24 cellular contexts compared by ENCODE assay signal in genomic region chr3:132382688-132383194, GRCh38. TPM values are rescaled to one million over a fixed set of nuclear protein-coding genes. Genes with fewer than 3 reads are reported as not detected.
A peak's percentile ranks its signal among the peaks of the same experiment; 100 is the strongest.
DNase-seq lines count a peak whose midpoint lies in the region; ATAC-seq, FAIRE-seq and TF ChIP-seq lines count a peak whose summit lies in the region.
"Had no signal": no experiment of that assay in that cellular context is flagged by ENCODE, and none has a peak within 500 bp of the region (broad histone marks: within the 10 kb centered on the region; RNA-seq: fewer than 3 reads in every experiment).

No MANE protein-coding gene starts in this region.

- POLR2A ChIA-PET in HepG2 (lab: Yijun Ruan, JAX) (no interaction called here), WTC11 (lab: Charles Lee) (interaction anchor here (1.6 to 2.5 kb wide), 3 partner anchors 16 to 99 kb away, joined by 3 to 12 read pairs (median 5); partner anchors contain the start of gene DNAJC13)

- peak overlapping the region; percentile 11 for H3K18ac ChIP-seq in neuronal stem cell (ENCODE audit: low read length)

- DNase-seq in HepG2 (ENCODE audit: low spot score) (peak; percentile 65), right lobe of liver (no peak), WTC11 (ENCODE audit: low spot score) (peak; percentile 54), neuronal stem cell (ENCODE audit: low spot score) (no peak), sciatic nerve (ENCODE audit: low spot score) (no peak), foreskin fibroblast (no peak)
- DNase-seq: 8988T; ACHN; BE2C; Calu3; CD8-positive, alpha-beta memory T cell; DND-41; HCEC 1CT; KBM-7; MV-4-11; NCI-H2029; NCI-H2227 treated with DMSO at 0.1 percent for 48 hours; SIG-M5; SK-N-SH had no signal

- H3K36me3 Mint-ChIP-seq in WTC11: peaks cover 19% of the 10 kb centered on the region
- H3K36me3 Mint-ChIP-seq: CD8-positive, alpha-beta memory T cell had no signal

- H3K9me3 ChIP-seq in HepG2 (ENCODE audit: low read length): no peaks in the 10 kb centered on the region
- H3K9me3 ChIP-seq in right lobe of liver: no peaks in the 10 kb centered on the region
- peaks cover 3% of the 10 kb centered on the region for H3K9me3 ChIP-seq in iPS-15b (ENCODE audit: control insufficient read depth, insufficient read depth, low read length)
- H3K9me3 ChIP-seq in neuronal stem cell (replicated peaks in 1 of 2; ENCODE audit: control insufficient read depth in 2 of 2, insufficient read depth in 1 of 2, low read depth in 1 of 2, low read length in 2 of 2): peaks cover 0 to 2% of the 10 kb centered on the region in 2 donors
- H3K9me3 ChIP-seq: BE2C, SK-N-SH had no signal

- H3K27ac Mint-ChIP-seq in WTC11: peak overlapping the region; percentile 100
- H3K27ac Mint-ChIP-seq: CD14-positive monocyte; CD8-positive, alpha-beta memory T cell had no signal

- no peak for TF ChIP-seq POLR2A in HepG2 (IDR thresholded peaks at IDR 0.05; ENCODE audit: insufficient read depth in 1 of 2, low read depth in 2 of 2, low read length in 2 of 2)
- TF ChIP-seq POLR2A in right lobe of liver (IDR thresholded peaks at IDR 0.05): no peak

- no peak overlapping the region for H3K4ac ChIP-seq in neuronal stem cell (ENCODE audit: low read length)

- H4K8ac ChIP-seq in neuronal stem cell (ENCODE audit: low read depth, low read length): no peak overlapping the region

- in situ Hi-C loops in HepG2 (cut with HindIII; ENCODE audit: extremely low pct_ligation_motif_present, low pct_unique_long_range_greater_than_20kb): no loop called here

- no peak for TF ChIP-seq CTCF in HepG2 (CRISPR knock-in tag; IDR thresholded peaks at IDR 0.05)
- no peak for TF ChIP-seq CTCF in right lobe of liver (IDR thresholded peaks at IDR 0.05)
- no peak for TF ChIP-seq CTCF in WTC11 (IDR thresholded peaks at IDR 0.05)
- no peak for TF ChIP-seq CTCF in foreskin fibroblast (IDR thresholded peaks at IDR 0.05; ENCODE audit: low read depth, low read length)

- H3K27ac ChIP-seq in HepG2 (ENCODE audit: extremely low read length, insufficient read depth, low read length) (no peak overlapping the region), right lobe of liver (no peak overlapping the region), neuronal stem cell (replicated peaks; ENCODE audit: low read length) (no peak overlapping the region)

- H3K4me1 Mint-ChIP-seq in WTC11: peaks cover 59% of the 10 kb centered on the region
- H3K4me1 Mint-ChIP-seq: CD8-positive, alpha-beta memory T cell had no signal

- TF ChIP-seq RAD21 in HepG2 (CRISPR knock-in tag; IDR thresholded peaks at IDR 0.05): no peak

- TF ChIP-seq EP300 in HepG2 (IDR thresholded peaks at IDR 0.05; ENCODE audit: low read depth in 2 of 2, low read length in 2 of 2) (no peak), HepG2 (CRISPR knock-in tag; IDR thresholded peaks at IDR 0.05; ENCODE audit: borderline replicate concordance) (no peak)

- H2BK120ac ChIP-seq in neuronal stem cell (ENCODE audit: low read depth, low read length): no peak overlapping the region

- H3K79me1 ChIP-seq in neuronal stem cell (ENCODE audit: low read depth, low read length): no peaks in the 10 kb centered on the region

- H3K4me2 ChIP-seq in HepG2 (ENCODE audit: low read depth, low read length): peak overlapping the region; percentile 24
- H3K4me2 ChIP-seq in neuronal stem cell (ENCODE audit: insufficient read depth, low read length, poor library complexity, severe bottlenecking): no peak overlapping the region
- H3K4me2 ChIP-seq: SK-N-SH had no signal

- H2AFZ ChIP-seq in HepG2 (ENCODE audit: low read length): no peak overlapping the region
- H2AFZ ChIP-seq in neuronal stem cell (ENCODE audit: low read length): peak overlapping the region; percentile 29

- H2BK12ac ChIP-seq in neuronal stem cell (ENCODE audit: low read length): no peak overlapping the region

- H3K4me3 Mint-ChIP-seq in WTC11: peak overlapping the region; percentile 59
- H3K4me3 Mint-ChIP-seq: CD14-positive monocyte; CD8-positive, alpha-beta memory T cell had no signal

- no peaks in the 10 kb centered on the region; the same call in 1 of the 2 replicates for H3K27me3 Mint-ChIP-seq in WTC11 (ENCODE audit: low read depth)

- no peak overlapping the region for H3K4me3 ChIP-seq in HepG2 (replicated peaks in 1 of 3; ENCODE audit: insufficient read depth in 1 of 3, low read depth in 2 of 3, low read length in 3 of 3)
- no peak overlapping the region for H3K4me3 ChIP-seq in right lobe of liver
- peak overlapping the region; percentile 43 for H3K4me3 ChIP-seq in iPS-15b (ENCODE audit: low read depth, low read length)
- H3K4me3 ChIP-seq in neuronal stem cell (ENCODE audit: low read length in 2 of 2): no peak overlapping the region
- no peak overlapping the region for H3K4me3 ChIP-seq in foreskin fibroblast (ENCODE audit: low read depth in 1 of 2, low read length in 2 of 2)

- no peak overlapping the region for H2BK5ac ChIP-seq in neuronal stem cell (ENCODE audit: low read length)

- intact Hi-C loops in HepG2 (cut with micrococcal nuclease; ENCODE audit: unreplicated experiment): no loop called here
- intact Hi-C loops in right lobe of liver (cut with DNase I): no loop called here
- intact Hi-C loops in sciatic nerve (cut with DNase I): no loop called here

- no peaks in the 10 kb centered on the region for H3K79me2 ChIP-seq in HepG2 (ENCODE audit: insufficient read depth, low read length)

- no peak overlapping the region for H3K9ac ChIP-seq in HepG2 (ENCODE audit: insufficient read depth, low read depth, low read length)
- no peak overlapping the region for H3K9ac ChIP-seq in iPS-15b (ENCODE audit: low read depth, low read length)
- no peak overlapping the region for H3K9ac ChIP-seq in neuronal stem cell (ENCODE audit: low read depth, low read length, poor library complexity)
- H3K9ac ChIP-seq: SK-N-SH had no signal

- CTCF ChIA-PET in HepG2 (lab: Yijun Ruan, JAX; ENCODE audit: low intra/inter-chr PET ratio, low total read pairs): no interaction called here
- CTCF ChIA-PET in WTC11 (lab: Charles Lee): interaction anchor here (0.9 to 3.1 kb wide), 8 partner anchors 15 to 126 kb away, joined by 3 to 23 read pairs (median 6); partner anchors contain the start of gene DNAJC13

- no peak overlapping the region for H2AK5ac ChIP-seq in neuronal stem cell (ENCODE audit: low read depth, low read length)

- no peak overlapping the region for H4K91ac ChIP-seq in neuronal stem cell (ENCODE audit: low read depth, low read length, poor library complexity)

- H3K14ac ChIP-seq in neuronal stem cell (ENCODE audit: low read length): peak overlapping the region; percentile 10

- H4K20me1 ChIP-seq in HepG2 (ENCODE audit: insufficient read depth, low read length): no peaks in the 10 kb centered on the region

- no peak for FAIRE-seq in HepG2 (lab: Jason Lieb, UNC)
- FAIRE-seq: GM18507 had no signal

- BruUV-seq in HepG2 (replicated peaks; lab: Mats Ljungman, UMichigan): no TSS peak

- ATAC-seq in HepG2: peak; percentile 92
- no peak for ATAC-seq in right lobe of liver
- ATAC-seq in WTC11: peak; percentile 69
- ATAC-seq in sciatic nerve: no peak
- ATAC-seq in GM18517 (IDR thresholded peaks at IDR 0.05; ENCODE audit: unreplicated experiment): no peak
- ATAC-seq: Panc1 had no signal

- H3K9me3 Mint-ChIP-seq in WTC11: peaks cover 11% of the 10 kb centered on the region

- peaks cover 12% of the 10 kb centered on the region; the same call in 1 of the 2 replicates for H3K4me1 ChIP-seq in HepG2 (ENCODE audit: insufficient read depth, low read length)
- no peaks in the 10 kb centered on the region for H3K4me1 ChIP-seq in right lobe of liver
- peaks cover 18% of the 10 kb centered on the region for H3K4me1 ChIP-seq in iPS-15b (ENCODE audit: control insufficient read depth, insufficient read depth, low read length)
- H3K4me1 ChIP-seq in neuronal stem cell (ENCODE audit: control insufficient read depth in 2 of 2, insufficient read depth in 1 of 2, low read depth in 1 of 2, low read length in 2 of 2): peaks cover 10 to 11% of the 10 kb centered on the region in 2 donors
- H3K4me1 ChIP-seq: BE2C had no signal

- no peak overlapping the region for H2BK15ac ChIP-seq in neuronal stem cell (ENCODE audit: low read length)

- H3K36me3 ChIP-seq in HepG2 (replicated peaks in 1 of 2; ENCODE audit: control insufficient read depth in 1 of 2, insufficient read depth in 2 of 2, low read length in 2 of 2) (no peaks in the 10 kb centered on the region), right lobe of liver (no peaks in the 10 kb centered on the region), iPS-15b (ENCODE audit: control insufficient read depth, insufficient read depth, low read length) (no peaks in the 10 kb centered on the region), neuronal stem cell (replicated peaks in 1 of 2; ENCODE audit: control insufficient read depth in 2 of 2, insufficient read depth in 2 of 2, low read length in 2 of 2) (no peaks in the 10 kb centered on the region)
- H3K36me3 ChIP-seq: BE2C had no signal

- H3K23ac ChIP-seq in neuronal stem cell (ENCODE audit: low read depth, low read length, poor library complexity): no peak overlapping the region

- H3K27me3 ChIP-seq in HepG2 (ENCODE audit: control insufficient read depth in 1 of 2, insufficient read depth in 2 of 2, low read length in 2 of 2): peaks cover 0 to 5% of the 10 kb centered on the region in 2 experiments; a peak in 2 of 5 replicates
- H3K27me3 ChIP-seq in right lobe of liver: no peaks in the 10 kb centered on the region
- H3K27me3 ChIP-seq in iPS-15b (ENCODE audit: control insufficient read depth, insufficient read depth, low read length): no peaks in the 10 kb centered on the region
- H3K27me3 ChIP-seq in neuronal stem cell (ENCODE audit: control insufficient read depth in 3 of 3, insufficient read depth in 3 of 3, low read depth in 1 of 3, low read length in 3 of 3): peaks cover 0 to 5% (median 0%) of the 10 kb centered on the region in 3 experiments
- H3K27me3 ChIP-seq: BE2C had no signal

RNA-seq across cellular contexts. Expression of gene DNAJC13, which starts 34.6 kb away (rescaled TPM):
- total RNA-seq in HepG2 (2016; rRNA removed; fragmentation: Illumina TruSeq; extraction: Trizol) (26.2 and 37.5 TPM in 2 replicates), right lobe of liver (10 to 100 TPM; 12.6 to 19.4 (median 18.3) TPM), WTC11 (2021) (23.8 to 28.5 TPM (median 25.0 TPM) in 3 replicates), sciatic nerve (71.4 TPM)
- 3.7 and 4.5 TPM in 2 replicates for total RNA-seq in HepG2 (2016; cell fraction: cytosol; rRNA removed; fragmentation: Illumina TruSeq; extraction: Trizol; ENCODE audit: low read depth)
- total RNA-seq in HepG2 (2016; cell fraction: insoluble cytoplasmic fraction; rRNA removed; fragmentation: Illumina TruSeq; extraction: Trizol): 25.0 and 35.2 TPM in 2 replicates
- 9.6 and 10.3 TPM in 2 replicates for total RNA-seq in HepG2 (2016; cell fraction: membrane; rRNA removed; fragmentation: Illumina TruSeq; extraction: Trizol)
- total RNA-seq in HepG2 (2016; cell fraction: nucleus; rRNA removed; fragmentation: Illumina TruSeq; extraction: Trizol): 34.1 and 42.6 TPM in 2 replicates
- polyA plus RNA-seq in HepG2 (2011; rRNA removed): 7.6 and 9.1 TPM in 2 replicates
- polyA plus RNA-seq in HepG2 (2011; cell fraction: cytosol; rRNA removed): 4.1 and 5.3 TPM in 2 replicates
- 11.6 and 12.8 TPM in 2 replicates for polyA plus RNA-seq in HepG2 (2011; cell fraction: nucleus; rRNA removed)
- polyA plus RNA-seq in HepG2 (2012): 6.9 and 9.3 TPM in 2 replicates
- polyA plus RNA-seq in HepG2 (2016; cell fraction: cytosol; fragmentation: Illumina TruSeq; extraction: Trizol; ENCODE audit: low read depth): 1.3 and 1.4 TPM in 2 replicates
- 25.2 and 28.2 TPM in 2 replicates for polyA plus RNA-seq in HepG2 (2016; cell fraction: insoluble cytoplasmic fraction; fragmentation: Illumina TruSeq; extraction: Trizol; ENCODE audit: low read depth)
- polyA plus RNA-seq in HepG2 (2016; cell fraction: membrane; fragmentation: Illumina TruSeq; extraction: Trizol; ENCODE audit: low read depth): 4.6 and 4.8 TPM in 2 replicates
- polyA plus RNA-seq in HepG2 (2016; cell fraction: nucleus; fragmentation: Illumina TruSeq; extraction: Trizol; ENCODE audit: insufficient read depth, low read depth): 18.3 and 22.7 TPM in 2 replicates
- polyA minus RNA-seq in HepG2 (2011; rRNA and poly(A)+ RNA removed; ENCODE audit: low replicate concordance): 10.6 and 24.2 TPM in 2 replicates
- 15.5 and 18.0 TPM in 2 replicates for polyA minus RNA-seq in HepG2 (2011; cell fraction: cytosol; rRNA and poly(A)+ RNA removed)
- 70.9 and 81.6 TPM in 2 replicates for polyA minus RNA-seq in HepG2 (2011; cell fraction: nucleus; rRNA and poly(A)+ RNA removed)
- polyA plus RNA-seq in neuronal stem cell (2013, experiment 1 of 2): 10.1 TPM
- polyA plus RNA-seq in neuronal stem cell (2013, experiment 2 of 2): 10.3 TPM

Comparison
In these comparisons a context has a peak if more than half of its experiments do, and no peak if none do; other contexts are left out.
1. ATAC-seq: peak in HepG2 (single experiment) and WTC11 (single experiment); none in right lobe of liver (0 of 4), sciatic nerve (single experiment) and GM18517 (single experiment).
2. DNase-seq: peak in HepG2 (single experiment) and WTC11 (single experiment); none in right lobe of liver (0 of 3), neuronal stem cell (single experiment), sciatic nerve (single experiment) and foreskin fibroblast (0 of 2).
3. Of the 50 proteins assayed by ChIP-seq in both HepG2 and WTC11: peak only in HepG2: none; only in WTC11: E2F1, ETV6, FOXP4, MLX, SP1 and ZNF281; in both: NFYB; in neither: 43.